Comparison of ENCODE assay signal across 21 cellular contexts in genomic region chr12:106427917-106428316, GRCh38.
"Had no signal": no experiment of that assay in that cellular context is flagged by ENCODE, and none has a peak within 500 bp of the region (broad histone marks: within the 10 kb centered on the region; RNA-seq: fewer than 3 reads in every experiment).

No MANE protein-coding gene starts in this region.

- H3K4me3 ChIP-seq: body of pancreas, tibial artery, upper lobe of right lung had no signal

- H3K27me3 ChIP-seq: body of pancreas, tibial artery, upper lobe of right lung had no signal

- H3K27me3 Mint-ChIP-seq: activated CD4-positive, alpha-beta T cell treated with anti-CD3 and anti-CD28 coated beads for 36 hours; activated CD8-positive, alpha-beta memory T cell treated with anti-CD3 and anti-CD28 coated beads, Interleukin-2, amount 10 ng/mL, durations not matched to agents 7 days and 5 days; effector memory CD8-positive, alpha-beta T cell; natural killer cell treated with Interleukin-12 subunit alpha and Interleukin-12 subunit beta and Interleukin-15 and Interleukin-18, amount 100 ng/mL, for 72 hours; stimulated activated naive CD8-positive, alpha-beta T cell treated with anti-CD3 and anti-CD28 coated beads, Interleukin-15, Interleukin-2, amounts not matched to agents 100 ng/mL and 50 ng/mL, for 24 hours had no signal

- H3K4me3 Mint-ChIP-seq: activated CD4-positive, alpha-beta T cell treated with anti-CD3 and anti-CD28 coated beads for 36 hours; activated CD8-positive, alpha-beta memory T cell treated with anti-CD3 and anti-CD28 coated beads, Interleukin-2, amount 10 ng/mL, durations not matched to agents 7 days and 5 days; activated CD8-positive, alpha-beta T cell treated with anti-CD3 and anti-CD28 coated beads, Interleukin-2, amount 10 ng/mL, durations not matched to agents 7 days and 5 days; effector memory CD8-positive, alpha-beta T cell; natural killer cell treated with Interleukin-12 subunit alpha and Interleukin-12 subunit beta and Interleukin-15 and Interleukin-18, amount 100 ng/mL, for 72 hours; stimulated activated effector memory CD8-positive, alpha-beta T cell treated with anti-CD3 and anti-CD28 coated beads, Interleukin-12 subunit alpha, Interleukin-12 subunit beta, amount 100 ng/mL, for 72 hours; stimulated activated naive CD8-positive, alpha-beta T cell treated with anti-CD3 and anti-CD28 coated beads, Interleukin-15, Interleukin-2, amounts not matched to agents 100 ng/mL and 50 ng/mL, for 24 hours; T-helper 2 cell treated with Interferon-gamma antibody and Interleukin-4, amounts not matched to agents 5 μg/mL and 100 μg/mL, for 36 hours had no signal

- DNase-seq: activated CD4-positive, alpha-beta T cell treated with anti-CD3 and anti-CD28 coated beads for 36 hours; activated CD4-positive, CD25-positive, alpha-beta regulatory T cell; activated CD8-positive, alpha-beta memory T cell treated with anti-CD3 and anti-CD28 coated beads, Interleukin-2, amount 10 ng/mL, durations not matched to agents 7 days and 5 days; activated CD8-positive, alpha-beta T cell treated with anti-CD3 and anti-CD28 coated beads, Interleukin-2, amount 10 ng/mL, durations not matched to agents 7 days and 5 days; activated T-cell treated with anti-CD3 and anti-CD28 coated beads, Interleukin-2, amount 50 U/mL, for 48 hours; cortex of kidney; effector memory CD8-positive, alpha-beta T cell; kidney glomerular epithelial cell; mammary epithelial cell; small intestine; stimulated activated CD4-positive, alpha-beta T cell treated with anti-CD3 and anti-CD28 coated beads, Interleukin-4, amount 100 ng/mL, for 24 hours; T-helper 1 cell; tibial artery; upper lobe of right lung had no signal

- H3K9me3 ChIP-seq: body of pancreas, tibial artery, upper lobe of right lung had no signal

- ATAC-seq: activated CD4-positive, alpha-beta T cell treated with anti-CD3 and anti-CD28 coated beads for 36 hours; activated CD8-positive, alpha-beta memory T cell treated with anti-CD3 and anti-CD28 coated beads, Interleukin-2, amount 10 ng/mL, durations not matched to agents 7 days and 5 days; activated CD8-positive, alpha-beta T cell treated with anti-CD3 and anti-CD28 coated beads, Interleukin-2, amount 10 ng/mL, durations not matched to agents 7 days and 5 days; activated naive CD4-positive, alpha-beta T cell treated with anti-CD3 and anti-CD28 coated beads, Interleukin-2, amount 50 U/mL, for 72 hours; body of pancreas; effector memory CD8-positive, alpha-beta T cell; natural killer cell treated with Interleukin-12 subunit alpha and Interleukin-12 subunit beta and Interleukin-15 and Interleukin-18, amount 100 ng/mL, for 72 hours; stimulated activated effector memory CD8-positive, alpha-beta T cell treated with anti-CD3 and anti-CD28 coated beads, Interleukin-12 subunit alpha, Interleukin-12 subunit beta, amount 100 ng/mL, for 72 hours; upper lobe of right lung had no signal

- H3K4me1 ChIP-seq: upper lobe of right lung had no signal

- H3K4me1 Mint-ChIP-seq: activated CD4-positive, alpha-beta T cell treated with anti-CD3 and anti-CD28 coated beads for 36 hours; activated CD8-positive, alpha-beta memory T cell treated with anti-CD3 and anti-CD28 coated beads, Interleukin-2, amount 10 ng/mL, durations not matched to agents 7 days and 5 days; stimulated activated effector memory CD8-positive, alpha-beta T cell treated with anti-CD3 and anti-CD28 coated beads, Interleukin-12 subunit alpha, Interleukin-12 subunit beta, amount 100 ng/mL, for 72 hours had no signal

- H3K27ac ChIP-seq: body of pancreas, tibial artery, upper lobe of right lung had no signal

- H3K27ac Mint-ChIP-seq: activated CD4-positive, alpha-beta T cell treated with anti-CD3 and anti-CD28 coated beads for 36 hours; activated CD8-positive, alpha-beta memory T cell treated with anti-CD3 and anti-CD28 coated beads, Interleukin-2, amount 10 ng/mL, durations not matched to agents 7 days and 5 days; activated CD8-positive, alpha-beta T cell treated with anti-CD3 and anti-CD28 coated beads, Interleukin-2, amount 10 ng/mL, durations not matched to agents 7 days and 5 days; activated naive CD4-positive, alpha-beta T cell treated with anti-CD3 and anti-CD28 coated beads, Interleukin-2, amount 50 U/mL, for 72 hours; activated T-helper 2 cell treated with anti-CD3 and anti-CD28 coated beads, Interferon-gamma antibody, Interleukin-2, Interleukin-4, amounts not matched to agents 10 μg/mL and 5 μg/mL and 100 μg/mL, durations not matched to agents 14 hours and 24 hours and 36 hours; effector memory CD8-positive, alpha-beta T cell; natural killer cell treated with Interleukin-12 subunit alpha and Interleukin-12 subunit beta and Interleukin-15 and Interleukin-18, amount 100 ng/mL, for 72 hours; stimulated activated effector memory CD8-positive, alpha-beta T cell treated with anti-CD3 and anti-CD28 coated beads, Interleukin-12 subunit alpha, Interleukin-12 subunit beta, amount 100 ng/mL, for 72 hours; stimulated activated naive CD8-positive, alpha-beta T cell treated with anti-CD3 and anti-CD28 coated beads, Interleukin-15, Interleukin-2, amounts not matched to agents 100 ng/mL and 50 ng/mL, for 24 hours; T-helper 2 cell treated with Interferon-gamma antibody and Interleukin-4, amounts not matched to agents 5 μg/mL and 100 μg/mL, for 36 hours had no signal

- H3K9me3 Mint-ChIP-seq: activated naive CD4-positive, alpha-beta T cell treated with anti-CD3 and anti-CD28 coated beads, Interleukin-2, amount 50 U/mL, for 72 hours; activated T-helper 2 cell treated with anti-CD3 and anti-CD28 coated beads, Interferon-gamma antibody, Interleukin-2, Interleukin-4, amounts not matched to agents 10 μg/mL and 5 μg/mL and 100 μg/mL, durations not matched to agents 14 hours and 24 hours and 36 hours; effector memory CD8-positive, alpha-beta T cell; natural killer cell treated with Interleukin-12 subunit alpha and Interleukin-12 subunit beta and Interleukin-15 and Interleukin-18, amount 100 ng/mL, for 72 hours; stimulated activated effector memory CD8-positive, alpha-beta T cell treated with anti-CD3 and anti-CD28 coated beads, Interleukin-12 subunit alpha, Interleukin-12 subunit beta, amount 100 ng/mL, for 72 hours; stimulated activated naive CD8-positive, alpha-beta T cell treated with anti-CD3 and anti-CD28 coated beads, Interleukin-15, Interleukin-2, amounts not matched to agents 100 ng/mL and 50 ng/mL, for 24 hours; T-helper 2 cell treated with Interferon-gamma antibody and Interleukin-4, amounts not matched to agents 5 μg/mL and 100 μg/mL, for 36 hours had no signal
